ENCODE assay signal across 8 cellular contexts in genomic region chr5:73448451-73449136, GRCh38. TPM values are rescaled to one million over a fixed set of nuclear protein-coding genes. Genes with fewer than 3 reads are reported as not detected.
DNase-seq lines count a peak whose midpoint lies in the region; ATAC-seq and TF ChIP-seq lines count a peak whose summit lies in the region.

Gene FOXD1, minus strand, starts transcription at chr5:73448777. Its CDS starts 415 bp downstream, at chr5:73448362.

- H3K27me3 Mint-ChIP-seq in brain = peaks cover 94% of the 10 kb centered on the region

- H3K36me3 Mint-ChIP-seq in brain = no peaks in the 10 kb centered on the region

- peaks cover 0 to 9% (median 7%) of the 10 kb centered on the region in 5 experiments for H3K9me3 Mint-ChIP-seq in brain

- peak within 1 kb of the TSS in 2 of 5 experiments; percentile 17 to 31 for H3K27ac Mint-ChIP-seq in brain

- H3K27ac ChIP-seq in Karpas-422 (ENCODE audit: low read length) (no peak within 1 kb of the TSS), iPS-18a (ENCODE audit: low read length) (no peak within 1 kb of the TSS), gastrocnemius medialis (no peak within 1 kb of the TSS)

- TF ChIP-seq CTCF in GM13977 (IDR thresholded peaks at IDR 0.05; ENCODE audit: extremely low read depth, insufficient read depth, missing control alignments) (no peak), brain (conservative IDR thresholded peaks at IDR 0.05) (no peak), gastrocnemius medialis (IDR thresholded peaks at IDR 0.05 in 4 of 5, conservative IDR thresholded peaks at IDR 0.05 in 1 of 5) (no peak)

- in situ Hi-C loops in ACHN (cut with HindIII; ENCODE audit: low pct_ligation_motif_present, low pct_unique_long_range_greater_than_20kb, low sequenced_read_pairs) (no loop called here), GM13977 (cut with MboI; ENCODE audit: low pct_unique_long_range_greater_than_20kb, low sequenced_read_pairs, unreplicated experiment) (no loop called here), gastrocnemius medialis (cut with MboI; ENCODE audit: low sequenced_read_pairs in 4 of 4) (loop anchor here in 2 of 4 donors (25.0 kb wide), 1 partner anchor 236 kb away; no protein-coding TSS in a partner anchor)

- no peaks in the 10 kb centered on the region for H3K9me3 ChIP-seq in Karpas-422 (ENCODE audit: low read length)
- H3K9me3 ChIP-seq in iPS-18a (ENCODE audit: control insufficient read depth, low read depth, low read length) = no peaks in the 10 kb centered on the region
- H3K9me3 ChIP-seq in gastrocnemius medialis = no peaks in the 10 kb centered on the region

- DNase-seq in ACHN = peak; percentile 88
- peak; percentile 58 for DNase-seq in GM13977 (ENCODE audit: low spot score)
- peak; percentile 79 for DNase-seq in Karpas-422
- peak; percentile 65 for DNase-seq in RPMI8226
- peak; percentile 44 to 48 for DNase-seq in gastrocnemius medialis
- DNase-seq in GDM1 (lab: John Stamatoyannopoulos, UW) = no peak

- peak within 1 kb of the TSS; percentile 84 for H2AFZ ChIP-seq in Karpas-422 (ENCODE audit: low read length)

- no peaks in the 10 kb centered on the region for H3K79me2 ChIP-seq in Karpas-422 (ENCODE audit: low read length)

- H3K27me3 ChIP-seq in Karpas-422 (ENCODE audit: low read length) (no peaks in the 10 kb centered on the region; the same call in 1 of the 2 replicates), iPS-18a (ENCODE audit: control insufficient read depth, insufficient read depth, low read length) (peaks cover 94% of the 10 kb centered on the region), gastrocnemius medialis (peaks cover 84 to 88% (median 85%) of the 10 kb centered on the region in 3 donors)

- peak in 1 of 2 donors; percentile 49 for TF ChIP-seq POLR2A in gastrocnemius medialis (IDR thresholded peaks at IDR 0.05)

- H3K4me3 ChIP-seq in Karpas-422 (ENCODE audit: low read length) = peak within 1 kb of the TSS; percentile 70
- H3K4me3 ChIP-seq in iPS-18a (ENCODE audit: low read length) = peak within 1 kb of the TSS; percentile 66
- H3K4me3 ChIP-seq in gastrocnemius medialis = peak within 1 kb of the TSS; percentile 39 to 50 (median 46)

- peak; percentile 37 to 70 for ATAC-seq in gastrocnemius medialis

- peak within 1 kb of the TSS; percentile 88 for H3K4me2 ChIP-seq in Karpas-422 (ENCODE audit: low read depth, low read length, poor library complexity, severe bottlenecking)

- H3K4me1 ChIP-seq in Karpas-422 (ENCODE audit: low read length) (peaks cover 18% of the 10 kb centered on the region), iPS-18a (ENCODE audit: control insufficient read depth, low read depth, low read length) (peaks cover 16% of the 10 kb centered on the region), gastrocnemius medialis (peaks cover 5 to 7% of the 10 kb centered on the region in 2 donors)

- peak within 1 kb of the TSS; percentile 67 for H3K9ac ChIP-seq in Karpas-422 (ENCODE audit: low read length)
- H3K9ac ChIP-seq in iPS-18a (ENCODE audit: low read length) = no peak within 1 kb of the TSS

- no peaks in the 10 kb centered on the region; the same call in 1 of the 2 replicates for H4K20me1 ChIP-seq in Karpas-422 (ENCODE audit: insufficient read depth, low read depth, low read length)

- H3K36me3 ChIP-seq in Karpas-422 (ENCODE audit: insufficient read depth, low read length) (no peaks in the 10 kb centered on the region), iPS-18a (ENCODE audit: control insufficient read depth, low read depth, low read length) (no peaks in the 10 kb centered on the region), gastrocnemius medialis (no peaks in the 10 kb centered on the region)

- no peaks in the 10 kb centered on the region for H3K9me2 ChIP-seq in Karpas-422 (replicated peaks; ENCODE audit: insufficient read depth, low read length)

- H3K4me3 Mint-ChIP-seq in brain = peak within 1 kb of the TSS; percentile 85 to 92 (median 89)

- peaks cover 29% of the 10 kb centered on the region for H3K4me1 Mint-ChIP-seq in brain

- intact Hi-C loops in gastrocnemius medialis (cut with DNase I; ENCODE audit: low total_unique reads) = no loop called here

RNA-seq across cellular contexts. Expression of gene FOXD1, which starts in this region (rescaled TPM):
- 0.54 and 0.97 TPM in 2 replicates for total RNA-seq in Karpas-422 (2014; rRNA removed; shearing (Covaris generic); ENCODE audit: low replicate concordance)
- polyA plus RNA-seq in brain (ENCODE audit: insufficient read depth, low read depth, low replicate concordance) = 7.1 TPM
- under 1 TPM in 3 of 4 donors, not detected in 1; 0.33 to 0.49 (median 0.41) TPM for total RNA-seq in gastrocnemius medialis

Comparison
In these comparisons a context has a peak if more than half of its experiments do, and no peak if none do; other contexts are left out.
1. Peak in DNase-seq, H3K4me3 ChIP-seq, H3K9ac ChIP-seq and H3K4me2 ChIP-seq in Karpas-422; RNA of the gene not detected or under 1 TPM.
2. Peak in DNase-seq, ATAC-seq and H3K4me3 ChIP-seq in gastrocnemius medialis; RNA of the gene not detected or under 1 TPM.